Comparison of ENCODE assay signal across 8 cellular contexts in genomic region chr18:37403100-37403781, GRCh38.
DNase-seq lines count a peak whose midpoint lies in the region; ATAC-seq lines count a peak whose summit lies in the region.

No MANE protein-coding gene starts in this region.

- peak; percentile 86 for DNase-seq in GM04503 (ENCODE audit: low read depth)
- DNase-seq in NCI-H526 treated with DMSO at 0.1 percent for 48 hours (lab: John Stamatoyannopoulos, UW), result peak; percentile 52
- DNase-seq in foreskin melanocyte, result peak; percentile 84
- DNase-seq in putamen (ENCODE audit: low spot score), result peak; percentile 56
- no peak for DNase-seq in NCI-H2196 treated with DMSO at 0.1 percent for 48 hours (lab: John Stamatoyannopoulos, UW; ENCODE audit: unreplicated experiment)

- ATAC-seq in GM18511 (IDR thresholded peaks at IDR 0.05; ENCODE audit: unreplicated experiment), result no peak
- ATAC-seq in HG03565 (IDR thresholded peaks at IDR 0.05; ENCODE audit: unreplicated experiment), result no peak
- no peak for ATAC-seq in HG02970 (IDR thresholded peaks at IDR 0.05; ENCODE audit: low FRiP score, unreplicated experiment)
